In genomic region chr17:1134634-1135324, GRCh38 we compare ENCODE assay signal across 18 cellular contexts. TPM values are rescaled to one million over a fixed set of nuclear protein-coding genes. Genes with fewer than 3 reads are reported as not detected.
DNase-seq lines count a peak whose midpoint lies in the region; ATAC-seq and TF ChIP-seq lines count a peak whose summit lies in the region.
"Had no signal": no experiment of that assay in that cellular context is flagged by ENCODE, and none has a peak within 500 bp of the region (broad histone marks: within the 10 kb centered on the region; RNA-seq: fewer than 3 reads in every experiment).

No MANE protein-coding gene starts in this region.

- peak overlapping the region; percentile 22 to 36 for H3K9ac ChIP-seq in stomach smooth muscle (ENCODE audit: low read length in 2 of 2)

- H3K27me3 Mint-ChIP-seq in T-helper 17 cell (no peaks in the 10 kb centered on the region), osteocyte (ENCODE audit: unreplicated experiment) (no peaks in the 10 kb centered on the region)
- H3K27me3 Mint-ChIP-seq: activated CD4-positive, alpha-beta memory T cell treated with anti-CD3 and anti-CD28 coated beads, Interleukin-2, amount 10 ng/mL, durations not matched to agents 7 days and 5 days; activated T-cell treated with anti-CD3 and anti-CD28 coated beads, Interleukin-2, amount 50 U/mL, for 24 hours had no signal

- peaks cover 8% of the 10 kb centered on the region for H3K4me1 Mint-ChIP-seq in T-helper 17 cell
- peaks cover 20% of the 10 kb centered on the region for H3K4me1 Mint-ChIP-seq in osteocyte (ENCODE audit: unreplicated experiment)
- H3K4me1 Mint-ChIP-seq: activated CD4-positive, alpha-beta memory T cell treated with anti-CD3 and anti-CD28 coated beads, Interleukin-2, amount 10 ng/mL, durations not matched to agents 7 days and 5 days; activated naive CD4-positive, alpha-beta T cell treated with anti-CD3 and anti-CD28 coated beads, Interleukin-2, amount 10 ng/mL, durations not matched to agents 7 days and 5 days had no signal

- H3K27me3 ChIP-seq in stomach smooth muscle (ENCODE audit: control insufficient read depth in 1 of 2, insufficient read depth in 2 of 2, low read length in 2 of 2) = no peaks in the 10 kb centered on the region
- H3K27me3 ChIP-seq: SJSA1 had no signal

- POLR2A ChIA-PET in HEK293T (lab: Yijun Ruan, JAX) = no interaction called here

- intact Hi-C loops in left ventricle myocardium superior (cut with micrococcal nuclease) = no loop called here

- H3K9me3 ChIP-seq in stomach smooth muscle (ENCODE audit: control insufficient read depth in 2 of 2, low read length in 2 of 2) = no peaks in the 10 kb centered on the region
- no peaks in the 10 kb centered on the region for H3K9me3 ChIP-seq in T-helper 17 cell (ENCODE audit: control insufficient read depth, low read length, poor library complexity, severe bottlenecking)
- H3K9me3 ChIP-seq: SJSA1 had no signal

- peak overlapping the region; percentile 35 to 58 for H3K4me3 ChIP-seq in stomach smooth muscle (ENCODE audit: low read length in 2 of 2)
- H3K4me3 ChIP-seq: K562, SJSA1 had no signal

- peak; percentile 53 for DNase-seq in NCI-H1694 (lab: John Stamatoyannopoulos, UW)
- peak; percentile 86 for DNase-seq in left ventricle myocardium superior
- no peak for DNase-seq in T-helper 17 cell
- no peak for DNase-seq in osteocyte (ENCODE audit: extremely low spot score, unreplicated experiment)
- DNase-seq in NCI-H2196 (lab: John Stamatoyannopoulos, UW; ENCODE audit: unreplicated experiment) = no peak
- no peak for DNase-seq in HEK293T (ENCODE audit: extremely low spot score)
- DNase-seq: activated CD4-positive, alpha-beta memory T cell treated with anti-CD3 and anti-CD28 coated beads, Interleukin-2, amount 10 ng/mL, durations not matched to agents 7 days and 5 days; activated naive CD4-positive, alpha-beta T cell treated with anti-CD3 and anti-CD28 coated beads, Interleukin-2, amount 10 ng/mL, durations not matched to agents 7 days and 5 days; activated T-cell treated with anti-CD3 and anti-CD28 coated beads, Interleukin-2, amount 50 U/mL, for 24 hours; COR-L47; midbrain; NCI-H526; stimulated activated naive CD4-positive, alpha-beta T cell treated with Interleukin-2 at 50 U/mL for 16 hours; trophoblast cell had no signal

- H3K9me3 Mint-ChIP-seq in osteocyte (ENCODE audit: unreplicated experiment) = no peaks in the 10 kb centered on the region
- H3K9me3 Mint-ChIP-seq: activated T-cell treated with anti-CD3 and anti-CD28 coated beads, Interleukin-2, amount 50 U/mL, for 24 hours had no signal

- no peak overlapping the region for H3K4me3 Mint-ChIP-seq in T-helper 17 cell
- H3K4me3 Mint-ChIP-seq in osteocyte (ENCODE audit: unreplicated experiment) = no peak overlapping the region
- H3K4me3 Mint-ChIP-seq: activated CD4-positive, alpha-beta memory T cell treated with anti-CD3 and anti-CD28 coated beads, Interleukin-2, amount 10 ng/mL, durations not matched to agents 7 days and 5 days; activated naive CD4-positive, alpha-beta T cell treated with anti-CD3 and anti-CD28 coated beads, Interleukin-2, amount 10 ng/mL, durations not matched to agents 7 days and 5 days; activated T-cell treated with anti-CD3 and anti-CD28 coated beads, Interleukin-2, amount 50 U/mL, for 24 hours had no signal

- CTCF ChIA-PET in HEK293T (lab: Yijun Ruan, JAX) = interaction anchor here (0.7 kb wide), 2 partner anchors 78 to 137 kb away, joined by 3 read pairs; no protein-coding TSS in a partner anchor

- peak overlapping the region; percentile 58 for H3K27ac ChIP-seq in cingulate gyrus (ENCODE audit: low read depth, low read length)
- H3K27ac ChIP-seq in stomach smooth muscle (ENCODE audit: low read length) = peak overlapping the region; percentile 46
- H3K27ac ChIP-seq: SJSA1 had no signal

- no peak overlapping the region for H3K27ac Mint-ChIP-seq in T-helper 17 cell
- no peak overlapping the region for H3K27ac Mint-ChIP-seq in osteocyte (ENCODE audit: unreplicated experiment)
- H3K27ac Mint-ChIP-seq: activated CD4-positive, alpha-beta memory T cell treated with anti-CD3 and anti-CD28 coated beads, Interleukin-2, amount 10 ng/mL, durations not matched to agents 7 days and 5 days; activated naive CD4-positive, alpha-beta T cell treated with anti-CD3 and anti-CD28 coated beads, Interleukin-2, amount 10 ng/mL, durations not matched to agents 7 days and 5 days; activated T-cell treated with anti-CD3 and anti-CD28 coated beads, Interleukin-2, amount 50 U/mL, for 24 hours had no signal

- H3K4me1 ChIP-seq in stomach smooth muscle (ENCODE audit: control insufficient read depth, insufficient read depth, low read length) = peaks cover 16% of the 10 kb centered on the region

- TF ChIP-seq CTCF in osteocyte (IDR thresholded peaks at IDR 0.05) = no peak

- H3K36me3 Mint-ChIP-seq in T-helper 17 cell (ENCODE audit: low read depth) (no peaks in the 10 kb centered on the region), osteocyte (ENCODE audit: unreplicated experiment) (peaks cover 3% of the 10 kb centered on the region)
- H3K36me3 Mint-ChIP-seq: activated naive CD4-positive, alpha-beta T cell treated with anti-CD3 and anti-CD28 coated beads, Interleukin-2, amount 10 ng/mL, durations not matched to agents 7 days and 5 days had no signal

- H3K36me3 ChIP-seq in stomach smooth muscle (ENCODE audit: control insufficient read depth in 2 of 2, insufficient read depth in 2 of 2, low read length in 2 of 2) = no peaks in the 10 kb centered on the region
- H3K36me3 ChIP-seq: SJSA1 had no signal

- peak; percentile 98 for ATAC-seq in left ventricle myocardium superior
- ATAC-seq in T-helper 17 cell = no peak
- ATAC-seq: K562 had no signal

TF ChIP-seq in HEK293T, 16 proteins besides CTCF, POLR2A, EP300 and RAD21:
- no peak for TF ChIP-seq PKNOX1 (IDR thresholded peaks at IDR 0.05)
- TF ChIP-seq ZNF384 (IDR thresholded peaks at IDR 0.05) = no peak
- TF ChIP-seq ARNT (IDR thresholded peaks at IDR 0.05) = no peak

RNA-seq across cellular contexts. Expression of gene ABR, which starts 45.0 kb away (rescaled TPM):
- total RNA-seq in left ventricle myocardium superior (167 TPM), T-helper 17 cell (100 to 1,000 TPM; 101 to 130 TPM), osteocyte (110 and 114 TPM in 2 replicates)

Comparison
In these comparisons a context has a peak if more than half of its experiments do, and no peak if none do; other contexts are left out.
1. DNase-seq: peak in NCI-H1694 (single experiment) and left ventricle myocardium superior (single experiment); none in T-helper 17 cell (0 of 3), osteocyte (single experiment), NCI-H2196 (single experiment) and HEK293T (single experiment).